Comparison of ENCODE assay signal across 8 cellular contexts in genomic region chr17:28712037-28712704, GRCh38. TPM values are rescaled to one million over a fixed set of nuclear protein-coding genes. Genes with fewer than 3 reads are reported as not detected.
DNase-seq lines count a peak whose midpoint lies in the region; ATAC-seq, FAIRE-seq and TF ChIP-seq lines count a peak whose summit lies in the region.

No MANE protein-coding gene starts in this region.

- no peaks in the 10 kb centered on the region for H3K9me3 Mint-ChIP-seq in activated CD4-positive, alpha-beta memory T cell treated with anti-CD3 and anti-CD28 coated beads, Interleukin-2, amount 10 ng/mL, durations not matched to agents 7 days and 5 days

- POLR2A ChIA-PET in activated CD4-positive, alpha-beta memory T cell treated with anti-CD3 and anti-CD28 coated beads, Interleukin-2, amount 10 ng/mL, durations not matched to agents 7 days and 5 days (lab: Charles Lee), result interaction anchor here (0.5 to 5.2 kb wide), 15 partner anchors 9 to 239 kb away, joined by 3 to 86 read pairs (median 11); partner anchors contain the start of genes ALDOC, BLTP2, NEK8 and PHF12

- peak overlapping the region; percentile 80 for H3K4me3 Mint-ChIP-seq in activated CD4-positive, alpha-beta memory T cell treated with anti-CD3 and anti-CD28 coated beads, Interleukin-2, amount 10 ng/mL, durations not matched to agents 7 days and 5 days

- peak overlapping the region; percentile 91 to 96 (median 93) for H3K27ac ChIP-seq in esophagus muscularis mucosa (replicated peaks in 1 of 4)
- H3K27ac ChIP-seq in pancreas, result peak overlapping the region in 2 of 4 donors; percentile 72 to 73

- H3K27me3 ChIP-seq in esophagus muscularis mucosa (no peaks in the 10 kb centered on the region), pancreas (no peaks in the 10 kb centered on the region)

- H3K36me3 Mint-ChIP-seq in activated CD4-positive, alpha-beta memory T cell treated with anti-CD3 and anti-CD28 coated beads, Interleukin-2, amount 10 ng/mL, durations not matched to agents 7 days and 5 days (ENCODE audit: low read depth), result no peaks in the 10 kb centered on the region

- H3K4me1 ChIP-seq in esophagus muscularis mucosa (peaks cover 30 to 53% (median 43%) of the 10 kb centered on the region in 4 donors), pancreas (peaks cover 3 to 6% (median 5%) of the 10 kb centered on the region in 3 donors)

- DNase-seq in GF-D8 (lab: John Stamatoyannopoulos, UW) (peak; percentile 47), KBM-7 (peak; percentile 81), esophagus muscularis mucosa (ENCODE audit: extremely low spot score) (no peak), pancreas (peak in 4 of 6 donors; percentile 46 to 63 (median 52)), OCI-M2 (lab: John Stamatoyannopoulos, UW; ENCODE audit: unreplicated experiment) (no peak), NCI-H2171 treated with DMSO at 0.1 percent for 48 hours (lab: John Stamatoyannopoulos, UW) (no peak)
- DNase-seq in activated CD4-positive, alpha-beta memory T cell treated with anti-CD3 and anti-CD28 coated beads, Interleukin-2, amount 10 ng/mL, durations not matched to agents 7 days and 5 days, result peak; percentile 69

- no peak for TF ChIP-seq POLR2A in esophagus muscularis mucosa (IDR thresholded peaks at IDR 0.05; ENCODE audit: low read depth)

- H3K4me1 Mint-ChIP-seq in activated CD4-positive, alpha-beta memory T cell treated with anti-CD3 and anti-CD28 coated beads, Interleukin-2, amount 10 ng/mL, durations not matched to agents 7 days and 5 days, result peaks cover 22% of the 10 kb centered on the region

- FAIRE-seq in pancreas (lab: Jason Lieb, UNC), result no peak

- CTCF ChIA-PET in activated CD4-positive, alpha-beta memory T cell treated with anti-CD3 and anti-CD28 coated beads, Interleukin-2, amount 10 ng/mL, durations not matched to agents 7 days and 5 days (lab: Charles Lee), result interaction anchor here (0.6 to 2.5 kb wide), 14 partner anchors 8 to 184 kb away, joined by 3 to 34 read pairs (median 4); partner anchors contain the start of genes BLTP2, NEK8, RPL23A and SDF2

- TF ChIP-seq CTCF in esophagus muscularis mucosa (IDR thresholded peaks at IDR 0.05) (no peak), pancreas (IDR thresholded peaks at IDR 0.05) (no peak)

- peaks cover 20% of the 10 kb centered on the region for H3K27me3 Mint-ChIP-seq in activated CD4-positive, alpha-beta memory T cell treated with anti-CD3 and anti-CD28 coated beads, Interleukin-2, amount 10 ng/mL, durations not matched to agents 7 days and 5 days

- H3K4me3 ChIP-seq in esophagus muscularis mucosa, result peak overlapping the region; percentile 65 to 79 (median 72)
- H3K4me3 ChIP-seq in pancreas, result peak overlapping the region in 2 of 4 donors; percentile 39 to 67

- in situ Hi-C loops in KBM-7 (cut with MboI; ENCODE audit: low pct_unique_long_range_greater_than_20kb, low sequenced_read_pairs), result no loop called here

- H3K27ac Mint-ChIP-seq in activated CD4-positive, alpha-beta memory T cell treated with anti-CD3 and anti-CD28 coated beads, Interleukin-2, amount 10 ng/mL, durations not matched to agents 7 days and 5 days, result peak overlapping the region; percentile 90

- TF ChIP-seq EP300 in esophagus muscularis mucosa (IDR thresholded peaks at IDR 0.05), result no peak

- ATAC-seq in pancreas (peak in 1 of 4 donors; percentile 10), HG02678 (IDR thresholded peaks at IDR 0.05; ENCODE audit: unreplicated experiment) (no peak)

- WGBS in esophagus muscularis mucosa, result 40% methylated on average over 24 of the region's 34 CpGs
- WGBS in pancreas, 2 donors, result 56 to 57% methylated on average over 33 to 34 of the region's 34 CpGs

- no peaks in the 10 kb centered on the region for H3K9me3 ChIP-seq in esophagus muscularis mucosa
- H3K9me3 ChIP-seq in pancreas, result no peaks in the 10 kb centered on the region

- H3K36me3 ChIP-seq in esophagus muscularis mucosa (peaks cover 5 to 33% (median 21%) of the 10 kb centered on the region in 4 donors), pancreas (no peaks in the 10 kb centered on the region)

- intact Hi-C loops in esophagus muscularis mucosa (cut with DNase I), result no loop called here
- intact Hi-C loops in pancreas (cut with DNase I), result no loop called here

RNA-seq across cellular contexts. Expression of gene PROCA1, which starts 0.5 kb away (rescaled TPM):
- total RNA-seq in activated CD4-positive, alpha-beta memory T cell treated with anti-CD3 and anti-CD28 coated beads, Interleukin-2, amount 10 ng/mL, durations not matched to agents 7 days and 5 days, result 1 to 10 TPM; 6.2 to 7.4 TPM
- 1 to 10 TPM in 1 of 4 donors, under 1 TPM in 3; 0.50 to 2.1 (median 0.85) TPM for total RNA-seq in esophagus muscularis mucosa
- total RNA-seq in pancreas, result 1 to 10 TPM in 1 of 6 donors, under 1 TPM in 5; 0.19 to 1.5 (median 0.33) TPM
- 1 to 10 TPM; 2.0 to 3.1 TPM for polyA plus RNA-seq in pancreas

RNA-seq across cellular contexts. Expression of gene RAB34, which starts 5.5 kb away (rescaled TPM):
- 1 to 10 TPM; 6.5 to 7.4 TPM for total RNA-seq in activated CD4-positive, alpha-beta memory T cell treated with anti-CD3 and anti-CD28 coated beads, Interleukin-2, amount 10 ng/mL, durations not matched to agents 7 days and 5 days
- total RNA-seq in esophagus muscularis mucosa (100 to 1,000 TPM; 147 to 216 (median 202) TPM), pancreas (10 to 100 TPM in 1 of 6 donors, 1 to 10 TPM in 4, under 1 TPM in 1; 0.94 to 10.6 (median 5.3) TPM)
- polyA plus RNA-seq in pancreas, result 10 to 100 TPM; 11.7 to 17.7 TPM

RNA-seq across cellular contexts. Expression of gene RPL23A, which starts 7.6 kb away (rescaled TPM):
- 1,000 to 10,000 TPM; 1,962 to 2,028 TPM for total RNA-seq in activated CD4-positive, alpha-beta memory T cell treated with anti-CD3 and anti-CD28 coated beads, Interleukin-2, amount 10 ng/mL, durations not matched to agents 7 days and 5 days
- total RNA-seq in esophagus muscularis mucosa, result 100 to 1,000 TPM; 378 to 728 (median 558) TPM
- total RNA-seq in pancreas, result 100 to 1,000 TPM; 551 to 988 (median 835) TPM
- 100 to 1,000 TPM; 305 to 640 TPM for polyA plus RNA-seq in pancreas

RNA-seq across cellular contexts. Expression of gene TLCD1, which starts 13.9 kb away (rescaled TPM):
- 1 to 10 TPM; 1.4 to 2.3 TPM for total RNA-seq in activated CD4-positive, alpha-beta memory T cell treated with anti-CD3 and anti-CD28 coated beads, Interleukin-2, amount 10 ng/mL, durations not matched to agents 7 days and 5 days
- total RNA-seq in esophagus muscularis mucosa (1 to 10 TPM in 3 of 4 donors, not detected in 1; 1.0 to 1.5 (median 1.3) TPM), pancreas (1 to 10 TPM; 3.7 to 6.4 (median 4.2) TPM)
- 10 to 100 TPM; 10.2 to 10.5 TPM for polyA plus RNA-seq in pancreas

RNA-seq across cellular contexts. Expression of gene NEK8, which starts 16.4 kb away (rescaled TPM):
- total RNA-seq in activated CD4-positive, alpha-beta memory T cell treated with anti-CD3 and anti-CD28 coated beads, Interleukin-2, amount 10 ng/mL, durations not matched to agents 7 days and 5 days, result 1 to 10 TPM; 2.5 to 3.5 TPM
- total RNA-seq in esophagus muscularis mucosa (1 to 10 TPM in 3 of 4 donors, under 1 TPM in 1; 0.83 to 2.1 (median 1.6) TPM), pancreas (1 to 10 TPM; 2.5 to 5.8 (median 3.8) TPM)
- polyA plus RNA-seq in pancreas, result 1 to 10 TPM; 8.4 to 9.7 TPM

Comparison
In these comparisons a context has a peak if more than half of its experiments do, and no peak if none do; other contexts are left out.
1. DNase-seq: peak in GF-D8 (single experiment), KBM-7 (single experiment), activated CD4-positive, alpha-beta memory T cell treated with anti-CD3 and anti-CD28 coated beads, Interleukin-2, amount 10 ng/mL, durations not matched to agents 7 days and 5 days (single experiment) and pancreas (4 of 6); none in esophagus muscularis mucosa (single experiment), OCI-M2 (single experiment) and NCI-H2171 treated with DMSO at 0.1 percent for 48 hours (single experiment).
2. RNA of gene RAB34, which starts 5.5 kb away (total RNA-seq): 147 to 216 TPM in esophagus muscularis mucosa; 6.5 to 7.4 TPM in activated CD4-positive, alpha-beta memory T cell treated with anti-CD3 and anti-CD28 coated beads, Interleukin-2, amount 10 ng/mL, durations not matched to agents 7 days and 5 days and 0.94 to 10.6 TPM in pancreas; every median in the first group is over 10 times any median in the second.